Comparison of ENCODE assay signal across 11 cellular contexts in genomic region chr3:14352002-14352627, GRCh38. TPM values are rescaled to one million over a fixed set of nuclear protein-coding genes. Genes with fewer than 3 reads are reported as not detected.
DNase-seq lines count a peak whose midpoint lies in the region; ATAC-seq and TF ChIP-seq lines count a peak whose summit lies in the region.
"Had no signal": no experiment of that assay in that cellular context is flagged by ENCODE, and none has a peak within 500 bp of the region (broad histone marks: within the 10 kb centered on the region; RNA-seq: fewer than 3 reads in every experiment).

No MANE protein-coding gene starts in this region.

- no peaks in the 10 kb centered on the region for H3K9me3 Mint-ChIP-seq in neural crest cell
- H3K9me3 Mint-ChIP-seq: effector memory CD8-positive, alpha-beta T cell had no signal

- H3K4me1 Mint-ChIP-seq in neural crest cell: peaks cover under 1% of the 10 kb centered on the region

- no peaks in the 10 kb centered on the region for H3K9me3 ChIP-seq in SU-DHL-6 (ENCODE audit: insufficient read depth, low read length)
- H3K9me3 ChIP-seq: lower lobe of right lung, upper lobe of left lung had no signal

- H3K9ac ChIP-seq in SU-DHL-6 (ENCODE audit: low read length): no peak overlapping the region

- peak overlapping the region; percentile 12 for H3K27ac Mint-ChIP-seq in neural crest cell (ENCODE audit: unreplicated experiment)

- no peak overlapping the region for H3K27ac ChIP-seq in SU-DHL-6 (ENCODE audit: low read depth, low read length)
- H3K27ac ChIP-seq: lower lobe of right lung, upper lobe of left lung had no signal

- no peaks in the 10 kb centered on the region for H3K79me2 ChIP-seq in SU-DHL-6 (ENCODE audit: insufficient read depth, low read length)

- H3K36me3 ChIP-seq in SU-DHL-6 (ENCODE audit: low read length): no peaks in the 10 kb centered on the region
- H3K36me3 ChIP-seq: lower lobe of right lung, upper lobe of left lung had no signal

- TF ChIP-seq CTCF in SU-DHL-6 (IDR thresholded peaks at IDR 0.05; ENCODE audit: insufficient read depth, low read length, poor library complexity, severe bottlenecking) (no peak), neural crest cell (conservative IDR thresholded peaks at IDR 0.05) (no peak)

- ATAC-seq in HG03280 (IDR thresholded peaks at IDR 0.05; ENCODE audit: unreplicated experiment): peak; percentile 85
- ATAC-seq: effector memory CD8-positive, alpha-beta T cell had no signal

- H3K4me2 ChIP-seq in SU-DHL-6 (ENCODE audit: low read depth, low read length, poor library complexity, severe bottlenecking): peak overlapping the region; percentile 33

- H3K27me3 Mint-ChIP-seq in neural crest cell (ENCODE audit: low read depth): no peaks in the 10 kb centered on the region

- peak overlapping the region; percentile 80 for H2AFZ ChIP-seq in SU-DHL-6 (ENCODE audit: low read depth, low read length, severe bottlenecking)

- no peaks in the 10 kb centered on the region for H3K9me2 ChIP-seq in SU-DHL-6 (replicated peaks; ENCODE audit: insufficient read depth, low read length)

- H3K36me3 Mint-ChIP-seq in neural crest cell (ENCODE audit: low read depth): no peaks in the 10 kb centered on the region

- no peaks in the 10 kb centered on the region for H4K20me1 ChIP-seq in SU-DHL-6 (ENCODE audit: low read depth, low read length)

- H3K27me3 ChIP-seq in SU-DHL-6 (ENCODE audit: low read length): no peaks in the 10 kb centered on the region
- H3K27me3 ChIP-seq: upper lobe of left lung had no signal

- no peaks in the 10 kb centered on the region for H3F3A ChIP-seq in SU-DHL-6 (ENCODE audit: insufficient read depth)

- no peak overlapping the region for H3K4me3 Mint-ChIP-seq in neural crest cell
- H3K4me3 Mint-ChIP-seq: effector memory CD8-positive, alpha-beta T cell had no signal

- DNase-seq in NCI-H82 (lab: John Stamatoyannopoulos, UW) (peak; percentile 67), NCI-H82 treated with DMSO at 0.1 percent for 48 hours (lab: John Stamatoyannopoulos, UW; ENCODE audit: unreplicated experiment) (no peak), neural crest cell (ENCODE audit: low read depth, low spot score) (no peak), SIG-M5 (lab: John Stamatoyannopoulos, UW) (no peak), NCI-H1417 (lab: John Stamatoyannopoulos, UW) (no peak), GM19238 (ENCODE audit: insufficient read length, low spot score) (no peak)
- DNase-seq: effector memory CD8-positive, alpha-beta T cell; lower lobe of right lung; upper lobe of left lung had no signal

- no peak overlapping the region for H3K4me3 ChIP-seq in SU-DHL-6 (ENCODE audit: insufficient read depth, low read length, poor library complexity, severe bottlenecking)
- H3K4me3 ChIP-seq: lower lobe of right lung, upper lobe of left lung had no signal

RNA-seq across cellular contexts. Expression of gene SLC6A6, which starts 50.3 kb away (rescaled TPM):
- total RNA-seq in neural crest cell: 33.8 and 34.6 TPM in 2 replicates
